17 cellular contexts compared by ENCODE assay signal in the genomic region with DNA sequence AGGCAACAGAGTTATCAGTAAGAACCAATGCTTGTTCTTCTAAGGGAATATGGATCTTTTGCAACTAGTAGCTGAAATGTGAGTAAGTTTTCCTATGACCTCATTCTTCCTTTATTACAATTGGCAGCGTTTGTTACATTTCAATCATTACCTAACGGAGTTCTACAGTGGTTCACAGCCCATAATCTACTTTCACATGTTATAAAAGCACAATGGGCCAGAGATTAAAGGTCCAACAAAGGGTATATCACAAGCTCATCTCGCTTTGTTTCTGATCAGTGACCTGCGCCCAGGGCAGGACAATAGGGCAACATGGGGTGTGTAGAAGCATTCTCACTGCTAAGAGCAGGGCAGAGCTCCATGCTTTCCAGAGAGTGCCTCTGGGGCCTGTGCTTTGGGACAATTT.
"Had no signal": no experiment of that assay in that cellular context is flagged by ENCODE, and none has a peak within 500 bp of the region (broad histone marks: within the 10 kb centered on the region; RNA-seq: fewer than 3 reads in every experiment).

No MANE protein-coding gene starts in this region.

- H3K27ac Mint-ChIP-seq: activated naive CD8-positive, alpha-beta T cell; immature natural killer cell; stimulated activated effector memory CD8-positive, alpha-beta T cell treated with anti-CD3 and anti-CD28 coated beads, Interleukin-12 subunit alpha, Interleukin-12 subunit beta, amount 100 ng/mL, for 72 hours; T-helper 2 cell treated with Interferon-gamma antibody and Interleukin-4, amounts not matched to agents 5 μg/mL and 100 μg/mL, for 36 hours had no signal

- H3K27ac ChIP-seq: left lung, parathyroid adenoma, tibial nerve had no signal

- DNase-seq: activated CD4-positive, alpha-beta T cell treated with anti-CD3 and anti-CD28 coated beads, Interleukin-2, amount 50 U/mL, for 48 hours; activated CD4-positive, CD25-positive, alpha-beta regulatory T cell treated with anti-CD3 and anti-CD28 coated beads, Interleukin-2, amount 50 U/mL, for 72 hours; activated gamma-delta T cell; activated T-cell treated with anti-CD3 and anti-CD28 coated beads, Interleukin-2, amount 50 U/mL, for 48 hours; amygdala; effector memory CD4-positive, alpha-beta T cell; erythroblast; immature natural killer cell; left lung; mesendoderm had no signal

- H3K4me3 ChIP-seq: left lung, tibial nerve had no signal

- H3K4me1 ChIP-seq: left lung, parathyroid adenoma, tibial nerve had no signal

- H3K36me3 ChIP-seq: left lung, tibial nerve had no signal

- H3K4me3 Mint-ChIP-seq: activated naive CD8-positive, alpha-beta T cell; immature natural killer cell; neural crest cell; stimulated activated effector memory CD8-positive, alpha-beta T cell treated with anti-CD3 and anti-CD28 coated beads, Interleukin-12 subunit alpha, Interleukin-12 subunit beta, amount 100 ng/mL, for 72 hours; T-helper 2 cell treated with Interferon-gamma antibody and Interleukin-4, amounts not matched to agents 5 μg/mL and 100 μg/mL, for 36 hours had no signal

- H3K79me2 ChIP-seq: parathyroid adenoma had no signal

- H3K9me3 Mint-ChIP-seq: neural crest cell; T-helper 2 cell treated with Interferon-gamma antibody and Interleukin-4, amounts not matched to agents 5 μg/mL and 100 μg/mL, for 36 hours had no signal

- ATAC-seq: left lung; right cardiac atrium; stimulated activated effector memory CD8-positive, alpha-beta T cell treated with anti-CD3 and anti-CD28 coated beads, Interleukin-12 subunit alpha, Interleukin-12 subunit beta, amount 100 ng/mL, for 72 hours had no signal

- H2AFZ ChIP-seq: parathyroid adenoma had no signal

- H3K27me3 ChIP-seq: left lung, tibial nerve had no signal

- H3K36me3 Mint-ChIP-seq: activated naive CD8-positive, alpha-beta T cell; immature natural killer cell; stimulated activated effector memory CD8-positive, alpha-beta T cell treated with anti-CD3 and anti-CD28 coated beads, Interleukin-12 subunit alpha, Interleukin-12 subunit beta, amount 100 ng/mL, for 72 hours had no signal

- H3K9me3 ChIP-seq: left lung, tibial nerve had no signal
